1 cellular context compared by ENCODE assay signal in the genomic region with DNA sequence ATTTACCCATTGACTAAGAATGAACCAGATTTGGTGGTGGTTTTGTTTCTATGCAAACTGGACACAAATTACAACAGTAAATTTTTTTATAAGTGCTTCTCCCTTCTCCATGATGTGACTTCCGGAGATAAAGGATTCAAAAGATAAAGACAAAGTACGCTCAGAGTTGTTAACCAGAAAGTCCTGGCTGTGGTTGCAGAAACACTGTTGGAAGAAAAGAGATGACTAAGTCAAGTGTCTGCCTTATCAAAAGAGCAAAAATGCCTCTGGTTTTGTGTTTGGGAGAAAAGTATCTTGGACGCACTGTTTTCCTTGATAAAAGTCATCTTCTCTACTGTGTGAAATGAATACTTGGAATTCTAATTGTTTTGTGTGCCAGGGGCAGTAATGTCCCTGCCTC.
TF ChIP-seq lines count a peak whose summit lies in the region.

No MANE protein-coding gene starts in this region.

TF ChIP-seq in H1, 55 proteins besides CTCF, POLR2A, EP300 and RAD21 (continued from another document):
- TF ChIP-seq, protein P1, sequence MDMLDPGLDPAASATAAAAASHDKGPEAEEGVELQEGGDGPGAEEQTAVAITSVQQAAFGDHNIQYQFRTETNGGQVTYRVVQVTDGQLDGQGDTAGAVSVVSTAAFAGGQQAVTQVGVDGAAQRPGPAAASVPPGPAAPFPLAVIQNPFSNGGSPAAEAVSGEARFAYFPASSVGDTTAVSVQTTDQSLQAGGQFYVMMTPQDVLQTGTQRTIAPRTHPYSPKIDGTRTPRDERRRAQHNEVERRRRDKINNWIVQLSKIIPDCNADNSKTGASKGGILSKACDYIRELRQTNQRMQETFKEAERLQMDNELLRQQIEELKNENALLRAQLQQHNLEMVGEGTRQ (IDR thresholded peaks at IDR 0.05; ENCODE audit: low read length): no peak
- no peak for TF ChIP-seq GTF2F1 (IDR thresholded peaks at IDR 0.05; ENCODE audit: borderline replicate concordance, low read depth, low read length)
